1 cellular context compared by ENCODE assay signal in the genomic region with DNA sequence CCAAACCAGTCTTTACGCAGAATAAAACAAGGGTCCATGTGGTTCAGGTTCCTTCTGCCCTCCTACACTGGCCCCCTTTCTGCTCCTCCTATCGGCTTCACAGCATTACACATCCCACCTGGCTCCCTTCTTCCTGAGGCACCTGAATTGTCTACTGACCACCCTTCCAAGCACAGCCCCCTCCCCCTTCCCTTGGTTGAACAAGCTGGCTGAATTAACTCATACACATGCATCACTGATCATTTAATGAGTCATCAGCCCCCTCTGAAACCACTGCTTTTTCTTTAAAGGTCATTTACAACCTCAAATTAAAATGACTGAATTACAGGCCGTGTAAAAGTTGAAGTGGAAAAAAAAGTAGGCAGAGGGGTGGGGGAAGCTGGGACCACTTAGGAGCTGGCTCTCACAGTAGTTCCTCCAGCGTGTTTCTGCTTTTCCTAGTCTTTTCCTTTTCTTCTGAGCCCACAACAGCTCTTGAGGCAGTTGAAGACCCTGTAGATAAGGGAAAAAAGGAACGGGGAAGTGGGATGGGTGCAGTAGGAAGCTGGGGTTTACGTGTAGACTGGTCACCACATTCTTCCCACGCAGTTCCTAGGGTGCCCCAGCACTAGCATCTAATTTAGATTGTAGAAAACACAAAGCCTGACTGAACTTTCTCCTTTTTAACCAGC.
TF ChIP-seq lines count a peak whose summit lies in the region.

No MANE protein-coding gene starts in this region.

TF ChIP-seq in GM12878, 131 proteins besides CTCF, POLR2A, EP300 and RAD21 (continued from another document and continues in another):
- TF ChIP-seq, protein P1, sequence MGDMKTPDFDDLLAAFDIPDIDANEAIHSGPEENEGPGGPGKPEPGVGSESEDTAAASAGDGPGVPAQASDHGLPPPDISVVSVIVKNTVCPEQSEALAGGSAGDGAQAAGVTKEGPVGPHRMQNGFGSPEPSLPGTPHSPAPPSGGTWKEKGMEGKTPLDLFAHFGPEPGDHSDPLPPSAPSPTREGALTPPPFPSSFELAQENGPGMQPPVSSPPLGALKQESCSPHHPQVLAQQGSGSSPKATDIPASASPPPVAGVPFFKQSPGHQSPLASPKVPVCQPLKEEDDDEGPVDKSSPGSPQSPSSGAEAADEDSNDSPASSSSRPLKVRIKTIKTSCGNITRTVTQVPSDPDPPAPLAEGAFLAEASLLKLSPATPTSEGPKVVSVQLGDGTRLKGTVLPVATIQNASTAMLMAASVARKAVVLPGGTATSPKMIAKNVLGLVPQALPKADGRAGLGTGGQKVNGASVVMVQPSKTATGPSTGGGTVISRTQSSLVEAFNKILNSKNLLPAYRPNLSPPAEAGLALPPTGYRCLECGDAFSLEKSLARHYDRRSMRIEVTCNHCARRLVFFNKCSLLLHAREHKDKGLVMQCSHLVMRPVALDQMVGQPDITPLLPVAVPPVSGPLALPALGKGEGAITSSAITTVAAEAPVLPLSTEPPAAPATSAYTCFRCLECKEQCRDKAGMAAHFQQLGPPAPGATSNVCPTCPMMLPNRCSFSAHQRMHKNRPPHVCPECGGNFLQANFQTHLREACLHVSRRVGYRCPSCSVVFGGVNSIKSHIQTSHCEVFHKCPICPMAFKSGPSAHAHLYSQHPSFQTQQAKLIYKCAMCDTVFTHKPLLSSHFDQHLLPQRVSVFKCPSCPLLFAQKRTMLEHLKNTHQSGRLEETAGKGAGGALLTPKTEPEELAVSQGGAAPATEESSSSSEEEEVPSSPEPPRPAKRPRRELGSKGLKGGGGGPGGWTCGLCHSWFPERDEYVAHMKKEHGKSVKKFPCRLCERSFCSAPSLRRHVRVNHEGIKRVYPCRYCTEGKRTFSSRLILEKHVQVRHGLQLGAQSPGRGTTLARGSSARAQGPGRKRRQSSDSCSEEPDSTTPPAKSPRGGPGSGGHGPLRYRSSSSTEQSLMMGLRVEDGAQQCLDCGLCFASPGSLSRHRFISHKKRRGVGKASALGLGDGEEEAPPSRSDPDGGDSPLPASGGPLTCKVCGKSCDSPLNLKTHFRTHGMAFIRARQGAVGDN (IDR thresholded peaks at IDR 0.05): peak; percentile 14; the same call in 1 of the 2 replicates
- TF ChIP-seq, protein P2, sequence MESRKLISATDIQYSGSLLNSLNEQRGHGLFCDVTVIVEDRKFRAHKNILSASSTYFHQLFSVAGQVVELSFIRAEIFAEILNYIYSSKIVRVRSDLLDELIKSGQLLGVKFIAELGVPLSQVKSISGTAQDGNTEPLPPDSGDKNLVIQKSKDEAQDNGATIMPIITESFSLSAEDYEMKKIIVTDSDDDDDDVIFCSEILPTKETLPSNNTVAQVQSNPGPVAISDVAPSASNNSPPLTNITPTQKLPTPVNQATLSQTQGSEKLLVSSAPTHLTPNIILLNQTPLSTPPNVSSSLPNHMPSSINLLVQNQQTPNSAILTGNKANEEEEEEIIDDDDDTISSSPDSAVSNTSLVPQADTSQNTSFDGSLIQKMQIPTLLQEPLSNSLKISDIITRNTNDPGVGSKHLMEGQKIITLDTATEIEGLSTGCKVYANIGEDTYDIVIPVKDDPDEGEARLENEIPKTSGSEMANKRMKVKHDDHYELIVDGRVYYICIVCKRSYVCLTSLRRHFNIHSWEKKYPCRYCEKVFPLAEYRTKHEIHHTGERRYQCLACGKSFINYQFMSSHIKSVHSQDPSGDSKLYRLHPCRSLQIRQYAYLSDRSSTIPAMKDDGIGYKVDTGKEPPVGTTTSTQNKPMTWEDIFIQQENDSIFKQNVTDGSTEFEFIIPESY (IDR thresholded peaks at IDR 0.05): no peak
- no peak; the same call in 1 of the 2 replicates for TF ChIP-seq BACH1 (IDR thresholded peaks at IDR 0.05; ENCODE audit: borderline replicate concordance)
- TF ChIP-seq MEF2A (IDR thresholded peaks at IDR 0.05; ENCODE audit: insufficient read depth, low read depth, low read length): peak; percentile 63
- TF ChIP-seq, protein P3, sequence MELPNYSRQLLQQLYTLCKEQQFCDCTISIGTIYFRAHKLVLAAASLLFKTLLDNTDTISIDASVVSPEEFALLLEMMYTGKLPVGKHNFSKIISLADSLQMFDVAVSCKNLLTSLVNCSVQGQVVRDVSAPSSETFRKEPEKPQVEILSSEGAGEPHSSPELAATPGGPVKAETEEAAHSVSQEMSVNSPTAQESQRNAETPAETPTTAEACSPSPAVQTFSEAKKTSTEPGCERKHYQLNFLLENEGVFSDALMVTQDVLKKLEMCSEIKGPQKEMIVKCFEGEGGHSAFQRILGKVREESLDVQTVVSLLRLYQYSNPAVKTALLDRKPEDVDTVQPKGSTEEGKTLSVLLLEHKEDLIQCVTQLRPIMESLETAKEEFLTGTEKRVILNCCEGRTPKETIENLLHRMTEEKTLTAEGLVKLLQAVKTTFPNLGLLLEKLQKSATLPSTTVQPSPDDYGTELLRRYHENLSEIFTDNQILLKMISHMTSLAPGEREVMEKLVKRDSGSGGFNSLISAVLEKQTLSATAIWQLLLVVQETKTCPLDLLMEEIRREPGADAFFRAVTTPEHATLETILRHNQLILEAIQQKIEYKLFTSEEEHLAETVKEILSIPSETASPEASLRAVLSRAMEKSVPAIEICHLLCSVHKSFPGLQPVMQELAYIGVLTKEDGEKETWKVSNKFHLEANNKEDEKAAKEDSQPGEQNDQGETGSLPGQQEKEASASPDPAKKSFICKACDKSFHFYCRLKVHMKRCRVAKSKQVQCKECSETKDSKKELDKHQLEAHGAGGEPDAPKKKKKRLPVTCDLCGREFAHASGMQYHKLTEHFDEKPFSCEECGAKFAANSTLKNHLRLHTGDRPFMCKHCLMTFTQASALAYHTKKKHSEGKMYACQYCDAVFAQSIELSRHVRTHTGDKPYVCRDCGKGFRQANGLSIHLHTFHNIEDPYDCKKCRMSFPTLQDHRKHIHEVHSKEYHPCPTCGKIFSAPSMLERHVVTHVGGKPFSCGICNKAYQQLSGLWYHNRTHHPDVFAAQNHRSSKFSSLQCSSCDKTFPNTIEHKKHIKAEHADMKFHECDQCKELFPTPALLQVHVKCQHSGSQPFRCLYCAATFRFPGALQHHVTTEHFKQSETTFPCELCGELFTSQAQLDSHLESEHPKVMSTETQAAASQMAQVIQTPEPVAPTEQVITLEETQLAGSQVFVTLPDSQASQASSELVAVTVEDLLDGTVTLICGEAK (IDR thresholded peaks at IDR 0.05; ENCODE audit: borderline replicate concordance): no peak
- TF ChIP-seq ZZZ3 (IDR thresholded peaks at IDR 0.05; ENCODE audit: control insufficient read depth, insufficient read length, low read depth): no peak
- 0 out of 2 replicates have a peak, but pooled peaks have one; percentile 4 for TF ChIP-seq LARP7 (IDR thresholded peaks at IDR 0.05)
- TF ChIP-seq, protein P4, sequence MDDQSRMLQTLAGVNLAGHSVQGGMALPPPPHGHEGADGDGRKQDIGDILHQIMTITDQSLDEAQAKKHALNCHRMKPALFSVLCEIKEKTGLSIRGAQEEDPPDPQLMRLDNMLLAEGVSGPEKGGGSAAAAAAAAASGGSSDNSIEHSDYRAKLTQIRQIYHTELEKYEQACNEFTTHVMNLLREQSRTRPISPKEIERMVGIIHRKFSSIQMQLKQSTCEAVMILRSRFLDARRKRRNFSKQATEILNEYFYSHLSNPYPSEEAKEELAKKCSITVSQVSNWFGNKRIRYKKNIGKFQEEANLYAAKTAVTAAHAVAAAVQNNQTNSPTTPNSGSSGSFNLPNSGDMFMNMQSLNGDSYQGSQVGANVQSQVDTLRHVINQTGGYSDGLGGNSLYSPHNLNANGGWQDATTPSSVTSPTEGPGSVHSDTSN (IDR thresholded peaks at IDR 0.05; ENCODE audit: insufficient replicate concordance, low read depth, low read length): no peak
- TF ChIP-seq SRF (IDR thresholded peaks at IDR 0.05; ENCODE audit: low read depth in 2 of 2, low read length in 2 of 2): no peak
- TF ChIP-seq SMAD1 (IDR thresholded peaks at IDR 0.05; ENCODE audit: low read depth, partially characterized antibody): no peak
- TF ChIP-seq BMI1 (IDR thresholded peaks at IDR 0.05; ENCODE audit: borderline replicate concordance): peak; percentile 88
- TF ChIP-seq CREB1 (IDR thresholded peaks at IDR 0.05; ENCODE audit: low read depth): peak; percentile 80
- peak; percentile 93 for TF ChIP-seq GATAD2B (conservative IDR thresholded peaks at IDR 0.05; ENCODE audit: low read depth)
- TF ChIP-seq MTA3 (IDR thresholded peaks at IDR 0.05; ENCODE audit: borderline replicate concordance, low read length): peak; percentile 92
- TF ChIP-seq, protein P5, sequence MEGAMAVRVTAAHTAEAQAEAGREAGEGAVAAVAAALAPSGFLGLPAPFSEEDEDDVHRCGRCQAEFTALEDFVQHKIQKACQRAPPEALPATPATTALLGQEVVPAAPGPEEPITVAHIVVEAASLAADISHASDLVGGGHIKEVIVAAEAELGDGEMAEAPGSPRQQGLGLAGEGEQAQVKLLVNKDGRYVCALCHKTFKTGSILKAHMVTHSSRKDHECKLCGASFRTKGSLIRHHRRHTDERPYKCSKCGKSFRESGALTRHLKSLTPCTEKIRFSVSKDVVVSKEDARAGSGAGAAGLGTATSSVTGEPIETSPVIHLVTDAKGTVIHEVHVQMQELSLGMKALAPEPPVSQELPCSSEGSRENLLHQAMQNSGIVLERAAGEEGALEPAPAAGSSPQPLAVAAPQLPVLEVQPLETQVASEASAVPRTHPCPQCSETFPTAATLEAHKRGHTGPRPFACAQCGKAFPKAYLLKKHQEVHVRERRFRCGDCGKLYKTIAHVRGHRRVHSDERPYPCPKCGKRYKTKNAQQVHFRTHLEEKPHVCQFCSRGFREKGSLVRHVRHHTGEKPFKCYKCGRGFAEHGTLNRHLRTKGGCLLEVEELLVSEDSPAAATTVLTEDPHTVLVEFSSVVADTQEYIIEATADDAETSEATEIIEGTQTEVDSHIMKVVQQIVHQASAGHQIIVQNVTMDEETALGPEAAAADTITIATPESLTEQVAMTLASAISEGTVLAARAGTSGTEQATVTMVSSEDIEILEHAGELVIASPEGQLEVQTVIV (IDR thresholded peaks at IDR 0.05; ENCODE audit: borderline replicate concordance, partially characterized antibody): no peak
- no peak for TF ChIP-seq ESRRA (IDR thresholded peaks at IDR 0.05; ENCODE audit: low read length)
- 0 out of 2 replicates have a peak, but pooled peaks have one; percentile 42 for TF ChIP-seq TARDBP (IDR thresholded peaks at IDR 0.05; ENCODE audit: borderline replicate concordance)
- TF ChIP-seq, protein P6, sequence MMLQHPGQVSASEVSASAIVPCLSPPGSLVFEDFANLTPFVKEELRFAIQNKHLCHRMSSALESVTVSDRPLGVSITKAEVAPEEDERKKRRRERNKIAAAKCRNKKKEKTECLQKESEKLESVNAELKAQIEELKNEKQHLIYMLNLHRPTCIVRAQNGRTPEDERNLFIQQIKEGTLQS (IDR thresholded peaks at IDR 0.05; ENCODE audit: borderline replicate concordance, extremely low read depth, low read depth, low read length): no peak
- TF ChIP-seq SIX5 (IDR thresholded peaks at IDR 0.05; ENCODE audit: low read depth, low read length, severe bottlenecking): no peak
- TF ChIP-seq ZNF384 (IDR thresholded peaks at IDR 0.05; ENCODE audit: borderline replicate concordance, low read depth, low read length): peak; percentile 83
- TF ChIP-seq RFX5 (IDR thresholded peaks at IDR 0.05; ENCODE audit: low read depth, low read length): no peak
- no peak for TF ChIP-seq HDAC2 (IDR thresholded peaks at IDR 0.05)
- TF ChIP-seq, protein P7, sequence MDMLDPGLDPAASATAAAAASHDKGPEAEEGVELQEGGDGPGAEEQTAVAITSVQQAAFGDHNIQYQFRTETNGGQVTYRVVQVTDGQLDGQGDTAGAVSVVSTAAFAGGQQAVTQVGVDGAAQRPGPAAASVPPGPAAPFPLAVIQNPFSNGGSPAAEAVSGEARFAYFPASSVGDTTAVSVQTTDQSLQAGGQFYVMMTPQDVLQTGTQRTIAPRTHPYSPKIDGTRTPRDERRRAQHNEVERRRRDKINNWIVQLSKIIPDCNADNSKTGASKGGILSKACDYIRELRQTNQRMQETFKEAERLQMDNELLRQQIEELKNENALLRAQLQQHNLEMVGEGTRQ (IDR thresholded peaks at IDR 0.05; ENCODE audit: borderline replicate concordance, low read depth, low read length): no peak
- TF ChIP-seq, protein P8, sequence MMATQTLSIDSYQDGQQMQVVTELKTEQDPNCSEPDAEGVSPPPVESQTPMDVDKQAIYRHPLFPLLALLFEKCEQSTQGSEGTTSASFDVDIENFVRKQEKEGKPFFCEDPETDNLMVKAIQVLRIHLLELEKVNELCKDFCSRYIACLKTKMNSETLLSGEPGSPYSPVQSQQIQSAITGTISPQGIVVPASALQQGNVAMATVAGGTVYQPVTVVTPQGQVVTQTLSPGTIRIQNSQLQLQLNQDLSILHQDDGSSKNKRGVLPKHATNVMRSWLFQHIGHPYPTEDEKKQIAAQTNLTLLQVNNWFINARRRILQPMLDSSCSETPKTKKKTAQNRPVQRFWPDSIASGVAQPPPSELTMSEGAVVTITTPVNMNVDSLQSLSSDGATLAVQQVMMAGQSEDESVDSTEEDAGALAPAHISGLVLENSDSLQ (IDR thresholded peaks at IDR 0.05): no peak; the same call in 1 of the 2 replicates
- peak; percentile 93 for TF ChIP-seq ATF7 (IDR thresholded peaks at IDR 0.05; ENCODE audit: low read depth)
- TF ChIP-seq TAF1 (IDR thresholded peaks at IDR 0.05; ENCODE audit: borderline replicate concordance, low read depth, low read length): no peak
- TF ChIP-seq CEBPB (IDR thresholded peaks at IDR 0.05; ENCODE audit: borderline replicate concordance in 1 of 2, low read depth in 2 of 2, low read length in 2 of 2): no peak
- peak; percentile 87 for TF ChIP-seq SPI1 (IDR thresholded peaks at IDR 0.05; ENCODE audit: borderline replicate concordance, insufficient read depth, low read depth, low read length)
- no peak for TF ChIP-seq EZH2 (IDR thresholded peaks at IDR 0.05; ENCODE audit: borderline replicate concordance, control insufficient read depth, low read depth, low read length)
- TF ChIP-seq DPF2 (IDR thresholded peaks at IDR 0.05): peak; percentile 98
- no peak for TF ChIP-seq MXI1 (IDR thresholded peaks at IDR 0.05; ENCODE audit: low read depth, low read length)
- TF ChIP-seq, protein P9, sequence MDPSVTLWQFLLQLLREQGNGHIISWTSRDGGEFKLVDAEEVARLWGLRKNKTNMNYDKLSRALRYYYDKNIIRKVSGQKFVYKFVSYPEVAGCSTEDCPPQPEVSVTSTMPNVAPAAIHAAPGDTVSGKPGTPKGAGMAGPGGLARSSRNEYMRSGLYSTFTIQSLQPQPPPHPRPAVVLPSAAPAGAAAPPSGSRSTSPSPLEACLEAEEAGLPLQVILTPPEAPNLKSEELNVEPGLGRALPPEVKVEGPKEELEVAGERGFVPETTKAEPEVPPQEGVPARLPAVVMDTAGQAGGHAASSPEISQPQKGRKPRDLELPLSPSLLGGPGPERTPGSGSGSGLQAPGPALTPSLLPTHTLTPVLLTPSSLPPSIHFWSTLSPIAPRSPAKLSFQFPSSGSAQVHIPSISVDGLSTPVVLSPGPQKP (IDR thresholded peaks at IDR 0.05; ENCODE audit: low read depth, low read length): no peak
- TF ChIP-seq SREBF2 (IDR thresholded peaks at IDR 0.05; ENCODE audit: low read length): no peak
- TF ChIP-seq FOS (IDR thresholded peaks at IDR 0.05; ENCODE audit: borderline replicate concordance, extremely low read depth, insufficient read length): no peak
- peak; percentile 79; the same call in 1 of the 2 replicates for TF ChIP-seq ZSCAN29 (IDR thresholded peaks at IDR 0.05)
